Comparison of ENCODE assay signal across 1 cellular context in the genomic region with DNA sequence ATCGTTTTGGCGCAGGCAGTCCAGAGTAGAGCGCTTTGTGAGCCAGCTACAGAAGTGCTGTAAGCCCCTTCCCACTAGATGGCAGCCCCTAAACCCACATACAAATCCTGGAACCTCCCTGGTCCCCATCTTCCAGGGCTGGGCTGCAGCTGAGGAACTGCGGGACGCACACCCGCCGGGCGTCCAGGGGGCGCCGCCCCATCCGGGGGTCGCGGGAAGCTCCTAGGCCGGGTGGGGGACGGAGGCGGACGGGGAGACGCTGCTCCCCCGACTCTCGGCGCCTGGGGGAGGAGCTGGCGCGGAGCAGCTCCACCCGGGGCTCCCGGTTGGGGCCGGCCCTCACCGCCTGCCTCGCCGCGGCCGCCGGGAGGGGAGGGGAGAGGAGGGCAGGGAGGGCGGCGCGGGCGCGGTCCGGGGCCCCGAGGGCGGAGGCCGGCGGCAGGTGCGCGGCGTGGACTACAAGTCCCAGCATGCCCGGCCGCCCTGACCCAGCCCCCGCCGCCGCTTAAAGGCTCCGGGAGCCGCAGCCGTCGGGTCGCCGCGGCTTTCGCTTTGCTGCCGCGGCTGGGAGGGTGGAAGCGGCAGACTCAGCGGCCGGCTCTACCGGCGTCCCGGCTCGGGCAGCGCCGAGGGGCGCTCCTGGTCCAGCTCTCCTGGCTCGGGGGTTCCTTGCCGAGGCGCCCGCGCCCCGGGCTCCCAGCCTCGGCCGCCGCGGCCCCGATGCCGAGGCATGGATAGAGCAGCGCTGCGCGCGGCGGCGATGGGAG.
TF ChIP-seq lines count a peak whose summit lies in the region.

A gene (plus strand): TSS at position 535 of the 767 bp plus-strand sequence. CDS start 196 bp downstream, at position 731.

TF ChIP-seq in HepG2, 621 proteins besides CTCF, POLR2A, EP300 and RAD21 (continued from another document and continues in another):
- TF ChIP-seq, protein P1, sequence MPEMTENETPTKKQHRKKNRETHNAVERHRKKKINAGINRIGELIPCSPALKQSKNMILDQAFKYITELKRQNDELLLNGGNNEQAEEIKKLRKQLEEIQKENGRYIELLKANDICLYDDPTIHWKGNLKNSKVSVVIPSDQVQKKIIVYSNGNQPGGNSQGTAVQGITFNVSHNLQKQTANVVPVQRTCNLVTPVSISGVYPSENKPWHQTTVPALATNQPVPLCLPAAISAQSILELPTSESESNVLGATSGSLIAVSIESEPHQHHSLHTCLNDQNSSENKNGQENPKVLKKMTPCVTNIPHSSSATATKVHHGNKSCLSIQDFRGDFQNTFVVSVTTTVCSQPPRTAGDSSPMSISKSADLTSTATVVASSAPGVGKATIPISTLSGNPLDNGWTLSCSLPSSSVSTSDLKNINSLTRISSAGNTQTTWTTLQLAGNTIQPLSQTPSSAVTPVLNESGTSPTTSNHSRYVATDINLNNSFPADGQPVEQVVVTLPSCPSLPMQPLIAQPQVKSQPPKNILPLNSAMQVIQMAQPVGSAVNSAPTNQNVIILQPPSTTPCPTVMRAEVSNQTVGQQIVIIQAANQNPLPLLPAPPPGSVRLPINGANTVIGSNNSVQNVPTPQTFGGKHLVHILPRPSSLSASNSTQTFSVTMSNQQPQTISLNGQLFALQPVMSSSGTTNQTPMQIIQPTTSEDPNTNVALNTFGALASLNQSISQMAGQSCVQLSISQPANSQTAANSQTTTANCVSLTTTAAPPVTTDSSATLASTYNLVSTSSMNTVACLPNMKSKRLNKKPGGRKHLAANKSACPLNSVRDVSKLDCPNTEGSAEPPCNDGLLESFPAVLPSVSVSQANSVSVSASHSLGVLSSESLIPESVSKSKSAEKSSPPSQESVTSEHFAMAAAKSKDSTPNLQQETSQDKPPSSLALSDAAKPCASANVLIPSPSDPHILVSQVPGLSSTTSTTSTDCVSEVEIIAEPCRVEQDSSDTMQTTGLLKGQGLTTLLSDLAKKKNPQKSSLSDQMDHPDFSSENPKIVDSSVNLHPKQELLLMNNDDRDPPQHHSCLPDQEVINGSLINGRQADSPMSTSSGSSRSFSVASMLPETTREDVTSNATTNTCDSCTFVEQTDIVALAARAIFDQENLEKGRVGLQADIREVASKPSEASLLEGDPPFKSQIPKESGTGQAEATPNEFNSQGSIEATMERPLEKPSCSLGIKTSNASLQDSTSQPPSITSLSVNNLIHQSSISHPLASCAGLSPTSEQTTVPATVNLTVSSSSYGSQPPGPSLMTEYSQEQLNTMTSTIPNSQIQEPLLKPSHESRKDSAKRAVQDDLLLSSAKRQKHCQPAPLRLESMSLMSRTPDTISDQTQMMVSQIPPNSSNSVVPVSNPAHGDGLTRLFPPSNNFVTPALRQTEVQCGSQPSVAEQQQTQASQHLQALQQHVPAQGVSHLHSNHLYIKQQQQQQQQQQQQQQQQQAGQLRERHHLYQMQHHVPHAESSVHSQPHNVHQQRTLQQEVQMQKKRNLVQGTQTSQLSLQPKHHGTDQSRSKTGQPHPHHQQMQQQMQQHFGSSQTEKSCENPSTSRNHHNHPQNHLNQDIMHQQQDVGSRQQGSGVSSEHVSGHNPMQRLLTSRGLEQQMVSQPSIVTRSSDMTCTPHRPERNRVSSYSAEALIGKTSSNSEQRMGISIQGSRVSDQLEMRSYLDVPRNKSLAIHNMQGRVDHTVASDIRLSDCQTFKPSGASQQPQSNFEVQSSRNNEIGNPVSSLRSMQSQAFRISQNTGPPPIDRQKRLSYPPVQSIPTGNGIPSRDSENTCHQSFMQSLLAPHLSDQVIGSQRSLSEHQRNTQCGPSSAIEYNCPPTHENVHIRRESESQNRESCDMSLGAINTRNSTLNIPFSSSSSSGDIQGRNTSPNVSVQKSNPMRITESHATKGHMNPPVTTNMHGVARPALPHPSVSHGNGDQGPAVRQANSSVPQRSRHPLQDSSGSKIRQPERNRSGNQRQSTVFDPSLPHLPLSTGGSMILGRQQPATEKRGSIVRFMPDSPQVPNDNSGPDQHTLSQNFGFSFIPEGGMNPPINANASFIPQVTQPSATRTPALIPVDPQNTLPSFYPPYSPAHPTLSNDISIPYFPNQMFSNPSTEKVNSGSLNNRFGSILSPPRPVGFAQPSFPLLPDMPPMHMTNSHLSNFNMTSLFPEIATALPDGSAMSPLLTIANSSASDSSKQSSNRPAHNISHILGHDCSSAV (CRISPR knock-in tag; IDR thresholded peaks at IDR 0.05; ENCODE audit: borderline replicate concordance), result no peak
- TF ChIP-seq, protein P2, sequence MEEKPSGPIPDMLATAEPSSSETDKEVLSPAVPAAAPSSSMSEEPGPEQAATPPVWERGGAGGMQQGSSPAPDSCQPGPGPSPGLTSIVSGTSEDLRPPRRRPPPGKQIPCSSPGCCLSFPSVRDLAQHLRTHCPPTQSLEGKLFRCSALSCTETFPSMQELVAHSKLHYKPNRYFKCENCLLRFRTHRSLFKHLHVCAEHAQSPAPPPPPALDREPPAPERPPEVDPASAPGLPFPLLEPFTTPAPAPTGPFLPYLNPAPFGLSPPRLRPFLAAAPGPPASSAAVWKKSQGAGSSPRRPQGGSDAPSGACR (CRISPR knock-in tag; IDR thresholded peaks at IDR 0.05), result no peak
- no peak for TF ChIP-seq TP53 (CRISPR knock-in tag; conservative IDR thresholded peaks at IDR 0.05)
- TF ChIP-seq RORA (CRISPR knock-in tag; IDR thresholded peaks at IDR 0.05), result no peak
- TF ChIP-seq ZNF430 (CRISPR knock-in tag; IDR thresholded peaks at IDR 0.05), result no peak
- peak; percentile 17; the same call in 1 of the 2 replicates for TF ChIP-seq HOXA3 (CRISPR knock-in tag; IDR thresholded peaks at IDR 0.05)
- TF ChIP-seq TMF1 (CRISPR knock-in tag; IDR thresholded peaks at IDR 0.05; ENCODE audit: low read depth), result no peak
- TF ChIP-seq, protein P3, sequence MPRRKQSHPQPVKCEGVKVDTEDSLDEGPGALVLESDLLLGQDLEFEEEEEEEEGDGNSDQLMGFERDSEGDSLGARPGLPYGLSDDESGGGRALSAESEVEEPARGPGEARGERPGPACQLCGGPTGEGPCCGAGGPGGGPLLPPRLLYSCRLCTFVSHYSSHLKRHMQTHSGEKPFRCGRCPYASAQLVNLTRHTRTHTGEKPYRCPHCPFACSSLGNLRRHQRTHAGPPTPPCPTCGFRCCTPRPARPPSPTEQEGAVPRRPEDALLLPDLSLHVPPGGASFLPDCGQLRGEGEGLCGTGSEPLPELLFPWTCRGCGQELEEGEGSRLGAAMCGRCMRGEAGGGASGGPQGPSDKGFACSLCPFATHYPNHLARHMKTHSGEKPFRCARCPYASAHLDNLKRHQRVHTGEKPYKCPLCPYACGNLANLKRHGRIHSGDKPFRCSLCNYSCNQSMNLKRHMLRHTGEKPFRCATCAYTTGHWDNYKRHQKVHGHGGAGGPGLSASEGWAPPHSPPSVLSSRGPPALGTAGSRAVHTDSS (CRISPR knock-in tag; conservative IDR thresholded peaks at IDR 0.05), result no peak
- TF ChIP-seq CCAR2 (optimal IDR thresholded peaks at IDR 0.05; ENCODE audit: low read depth, low read length), result no peak
- TF ChIP-seq ZNF383 (CRISPR knock-in tag; IDR thresholded peaks at IDR 0.05; ENCODE audit: borderline replicate concordance), result no peak
- TF ChIP-seq, protein P4, sequence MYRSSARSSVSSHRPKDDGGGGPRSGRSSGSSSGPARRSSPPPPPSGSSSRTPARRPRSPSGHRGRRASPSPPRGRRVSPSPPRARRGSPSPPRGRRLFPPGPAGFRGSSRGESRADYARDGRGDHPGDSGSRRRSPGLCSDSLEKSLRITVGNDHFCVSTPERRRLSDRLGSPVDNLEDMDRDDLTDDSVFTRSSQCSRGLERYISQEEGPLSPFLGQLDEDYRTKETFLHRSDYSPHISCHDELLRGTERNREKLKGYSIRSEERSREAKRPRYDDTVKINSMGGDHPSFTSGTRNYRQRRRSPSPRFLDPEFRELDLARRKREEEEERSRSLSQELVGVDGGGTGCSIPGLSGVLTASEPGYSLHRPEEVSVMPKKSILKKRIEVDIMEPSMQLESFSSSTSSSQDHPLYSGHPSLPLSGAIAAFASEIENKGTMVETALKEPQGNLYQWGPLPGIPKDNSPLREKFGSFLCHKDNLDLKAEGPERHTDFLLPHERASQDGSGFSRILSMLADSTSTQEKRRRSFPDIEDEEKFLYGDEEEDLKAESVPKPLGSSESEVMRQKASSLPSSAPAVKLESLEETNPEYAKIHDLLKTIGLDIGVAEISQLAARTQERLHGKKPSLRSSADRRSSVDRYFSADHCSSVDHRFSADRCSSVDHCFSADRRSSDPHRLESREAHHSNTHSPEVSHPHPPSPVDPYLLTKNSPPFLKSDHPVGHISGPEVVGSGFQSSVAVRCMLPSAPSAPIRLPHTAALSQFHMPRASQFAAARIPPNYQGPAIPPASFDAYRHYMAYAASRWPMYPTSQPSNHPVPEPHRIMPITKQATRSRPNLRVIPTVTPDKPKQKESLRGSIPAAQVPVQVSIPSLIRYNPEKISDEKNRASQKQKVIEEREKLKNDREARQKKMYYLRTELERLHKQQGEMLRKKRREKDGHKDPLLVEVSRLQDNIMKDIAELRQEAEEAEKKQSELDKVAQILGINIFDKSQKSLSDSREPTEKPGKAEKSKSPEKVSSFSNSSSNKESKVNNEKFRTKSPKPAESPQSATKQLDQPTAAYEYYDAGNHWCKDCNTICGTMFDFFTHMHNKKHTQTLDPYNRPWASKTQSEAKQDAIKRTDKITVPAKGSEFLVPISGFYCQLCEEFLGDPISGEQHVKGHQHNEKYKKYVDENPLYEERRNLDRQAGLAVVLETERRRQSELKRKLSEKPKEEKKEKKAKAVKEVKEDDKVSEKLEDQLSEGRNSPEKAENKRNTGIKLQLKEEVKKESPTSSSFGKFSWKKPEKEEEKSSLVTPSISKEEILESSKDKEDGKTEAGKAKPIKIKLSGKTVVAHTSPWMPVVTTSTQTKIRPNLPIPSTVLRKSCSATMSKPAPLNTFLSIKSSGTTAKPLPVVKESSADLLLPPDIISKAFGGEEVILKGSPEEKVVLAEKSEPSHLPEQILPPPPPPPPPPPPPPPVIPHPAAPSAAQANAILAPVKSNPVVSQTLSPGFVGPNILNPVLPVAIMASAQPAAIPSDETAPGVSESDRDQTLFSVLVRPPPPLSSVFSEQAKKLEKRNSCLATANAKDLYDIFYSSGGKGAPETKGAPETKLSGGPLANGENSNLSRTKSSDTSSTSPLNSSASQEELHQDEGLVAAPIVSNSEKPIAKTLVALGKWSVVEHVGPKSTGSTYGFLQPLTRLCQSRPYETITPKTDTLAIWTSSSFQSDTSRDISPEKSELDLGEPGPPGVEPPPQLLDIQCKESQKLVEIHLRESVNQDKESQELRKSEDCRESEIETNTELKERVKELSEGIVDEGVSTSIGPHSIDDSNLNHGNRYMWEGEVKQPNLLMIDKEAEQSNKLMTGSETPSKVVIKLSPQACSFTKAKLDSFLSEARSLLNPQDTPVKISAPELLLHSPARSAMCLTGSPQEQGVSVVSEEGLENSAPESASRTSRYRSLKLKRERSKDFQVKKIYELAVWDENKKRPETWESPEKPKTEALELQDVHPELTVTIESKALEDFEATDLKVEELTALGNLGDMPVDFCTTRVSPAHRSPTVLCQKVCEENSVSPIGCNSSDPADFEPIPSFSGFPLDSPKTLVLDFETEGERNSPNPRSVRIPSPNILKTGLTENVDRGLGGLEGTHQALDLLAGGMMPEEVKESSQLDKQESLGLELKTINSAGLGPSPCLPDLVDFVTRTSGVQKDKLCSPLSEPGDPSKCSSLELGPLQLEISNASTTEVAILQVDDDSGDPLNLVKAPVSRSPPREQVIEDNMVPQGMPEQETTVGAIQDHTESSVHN (CRISPR knock-in tag; IDR thresholded peaks at IDR 0.05), result no peak
- TF ChIP-seq, protein P5, sequence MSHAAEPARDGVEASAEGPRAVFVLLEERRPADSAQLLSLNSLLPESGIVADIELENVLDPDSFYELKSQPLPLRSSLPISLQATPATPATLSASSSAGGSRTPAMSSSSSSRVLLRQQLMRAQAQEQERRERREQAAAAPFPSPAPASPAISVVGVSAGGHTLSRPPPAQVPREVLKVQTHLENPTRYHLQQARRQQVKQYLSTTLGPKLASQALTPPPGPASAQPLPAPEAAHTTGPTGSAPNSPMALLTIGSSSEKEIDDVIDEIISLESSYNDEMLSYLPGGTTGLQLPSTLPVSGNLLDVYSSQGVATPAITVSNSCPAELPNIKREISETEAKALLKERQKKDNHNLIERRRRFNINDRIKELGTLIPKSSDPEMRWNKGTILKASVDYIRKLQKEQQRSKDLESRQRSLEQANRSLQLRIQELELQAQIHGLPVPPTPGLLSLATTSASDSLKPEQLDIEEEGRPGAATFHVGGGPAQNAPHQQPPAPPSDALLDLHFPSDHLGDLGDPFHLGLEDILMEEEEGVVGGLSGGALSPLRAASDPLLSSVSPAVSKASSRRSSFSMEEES (CRISPR knock-in tag; IDR thresholded peaks at IDR 0.05), result no peak
- no peak for TF ChIP-seq HNRNPUL1 (IDR thresholded peaks at IDR 0.05; ENCODE audit: low read depth, low read length)
- 0 out of 2 replicates have a peak, but pooled peaks have one; percentile 11 for TF ChIP-seq ETV6 (CRISPR knock-in tag; conservative IDR thresholded peaks at IDR 0.05)
- no peak for TF ChIP-seq PLRG1 (conservative IDR thresholded peaks at IDR 0.05)
- TF ChIP-seq ZNF790 (CRISPR knock-in tag; IDR thresholded peaks at IDR 0.05; ENCODE audit: borderline replicate concordance), result no peak
- no peak for TF ChIP-seq ZNF577 (CRISPR knock-in tag; IDR thresholded peaks at IDR 0.05; ENCODE audit: borderline replicate concordance, low read depth)
- no peak for TF ChIP-seq U2AF2 (IDR thresholded peaks at IDR 0.05; ENCODE audit: low read depth, low read length)
- TF ChIP-seq ZFP82 (CRISPR knock-in tag; IDR thresholded peaks at IDR 0.05; ENCODE audit: borderline replicate concordance), result no peak
- no peak for TF ChIP-seq ZNF549 (CRISPR knock-in tag; IDR thresholded peaks at IDR 0.05)
- TF ChIP-seq, protein P6, sequence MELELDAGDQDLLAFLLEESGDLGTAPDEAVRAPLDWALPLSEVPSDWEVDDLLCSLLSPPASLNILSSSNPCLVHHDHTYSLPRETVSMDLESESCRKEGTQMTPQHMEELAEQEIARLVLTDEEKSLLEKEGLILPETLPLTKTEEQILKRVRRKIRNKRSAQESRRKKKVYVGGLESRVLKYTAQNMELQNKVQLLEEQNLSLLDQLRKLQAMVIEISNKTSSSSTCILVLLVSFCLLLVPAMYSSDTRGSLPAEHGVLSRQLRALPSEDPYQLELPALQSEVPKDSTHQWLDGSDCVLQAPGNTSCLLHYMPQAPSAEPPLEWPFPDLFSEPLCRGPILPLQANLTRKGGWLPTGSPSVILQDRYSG (CRISPR knock-in tag; IDR thresholded peaks at IDR 0.05), result no peak
- TF ChIP-seq PITX1 (CRISPR knock-in tag; IDR thresholded peaks at IDR 0.05), result 0 out of 2 replicates have a peak, but pooled peaks have one; percentile 22
- TF ChIP-seq, protein P7, sequence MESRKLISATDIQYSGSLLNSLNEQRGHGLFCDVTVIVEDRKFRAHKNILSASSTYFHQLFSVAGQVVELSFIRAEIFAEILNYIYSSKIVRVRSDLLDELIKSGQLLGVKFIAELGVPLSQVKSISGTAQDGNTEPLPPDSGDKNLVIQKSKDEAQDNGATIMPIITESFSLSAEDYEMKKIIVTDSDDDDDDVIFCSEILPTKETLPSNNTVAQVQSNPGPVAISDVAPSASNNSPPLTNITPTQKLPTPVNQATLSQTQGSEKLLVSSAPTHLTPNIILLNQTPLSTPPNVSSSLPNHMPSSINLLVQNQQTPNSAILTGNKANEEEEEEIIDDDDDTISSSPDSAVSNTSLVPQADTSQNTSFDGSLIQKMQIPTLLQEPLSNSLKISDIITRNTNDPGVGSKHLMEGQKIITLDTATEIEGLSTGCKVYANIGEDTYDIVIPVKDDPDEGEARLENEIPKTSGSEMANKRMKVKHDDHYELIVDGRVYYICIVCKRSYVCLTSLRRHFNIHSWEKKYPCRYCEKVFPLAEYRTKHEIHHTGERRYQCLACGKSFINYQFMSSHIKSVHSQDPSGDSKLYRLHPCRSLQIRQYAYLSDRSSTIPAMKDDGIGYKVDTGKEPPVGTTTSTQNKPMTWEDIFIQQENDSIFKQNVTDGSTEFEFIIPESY (CRISPR knock-in tag; IDR thresholded peaks at IDR 0.05), result no peak
- TF ChIP-seq MTA1 (CRISPR knock-in tag; IDR thresholded peaks at IDR 0.05; ENCODE audit: borderline replicate concordance), result no peak
